8 cellular contexts compared by ENCODE assay signal in genomic region chr14:21454843-21455550, GRCh38. TPM values are rescaled to one million over a fixed set of nuclear protein-coding genes. Genes with fewer than 3 reads are reported as not detected.
DNase-seq lines count a peak whose midpoint lies in the region; ATAC-seq and TF ChIP-seq lines count a peak whose summit lies in the region.

No MANE protein-coding gene starts in this region.

- H3K27me3 Mint-ChIP-seq in glutamatergic neuron (ENCODE audit: unreplicated experiment): no peaks in the 10 kb centered on the region

- H3K27ac Mint-ChIP-seq in glutamatergic neuron (ENCODE audit: unreplicated experiment): peak overlapping the region; percentile 91

- TF ChIP-seq CTCF in cardiac muscle cell (IDR thresholded peaks at IDR 0.05; ENCODE audit: low read depth, low read length) (no peak), VCaP (conservative IDR thresholded peaks at IDR 0.05) (no peak), glutamatergic neuron (IDR thresholded peaks at IDR 0.05; ENCODE audit: partially characterized antibody, unreplicated experiment) (no peak)

- peak overlapping the region; percentile 95 for H3K4me3 Mint-ChIP-seq in glutamatergic neuron (ENCODE audit: unreplicated experiment)

- H3K4me1 ChIP-seq in cardiac muscle cell (ENCODE audit: low read depth): peaks cover 7% of the 10 kb centered on the region

- no peaks in the 10 kb centered on the region for H3K27me3 ChIP-seq in cardiac muscle cell

- intact Hi-C loops in left cardiac atrium (cut with DNase I): no loop called here

- ATAC-seq in left cardiac atrium: no peak
- no peak for ATAC-seq in GM21526 (IDR thresholded peaks at IDR 0.05; ENCODE audit: low FRiP score, unreplicated experiment)
- ATAC-seq in GM21717 (IDR thresholded peaks at IDR 0.05; ENCODE audit: unreplicated experiment): no peak

- no peaks in the 10 kb centered on the region for H3K9me3 Mint-ChIP-seq in glutamatergic neuron (ENCODE audit: unreplicated experiment)

- no peaks in the 10 kb centered on the region for H3K9me3 ChIP-seq in cardiac muscle cell (ENCODE audit: low read depth)

- H3K27ac ChIP-seq in cardiac muscle cell: peak overlapping the region; percentile 87
- peak overlapping the region; percentile 94 for H3K27ac ChIP-seq in VCaP

- peak overlapping the region; percentile 83 for H3K4me3 ChIP-seq in cardiac muscle cell
- H3K4me3 ChIP-seq in skeletal muscle cell (ENCODE audit: low read depth, low read length): peak overlapping the region; percentile 92

- H3K36me3 Mint-ChIP-seq in glutamatergic neuron (ENCODE audit: unreplicated experiment): no peaks in the 10 kb centered on the region

- peaks cover 7% of the 10 kb centered on the region for H3K4me1 Mint-ChIP-seq in glutamatergic neuron (ENCODE audit: low read depth, unreplicated experiment)

- DNase-seq in cardiac muscle cell (ENCODE audit: low read depth in 1 of 2, low spot score in 1 of 2) (no peak), left cardiac atrium (no peak), glutamatergic neuron (no peak), skeletal muscle cell (ENCODE audit: low read depth) (no peak), amniotic stem cell (lab: John Stamatoyannopoulos, UW) (no peak)

- peaks cover 3% of the 10 kb centered on the region for H3K36me3 ChIP-seq in cardiac muscle cell

RNA-seq across cellular contexts. Expression of gene CHD8, which starts 0.9 kb away (rescaled TPM):
- total RNA-seq in cardiac muscle cell: 59.2 and 71.4 TPM in 2 replicates
- 25.2 and 36.7 TPM in 2 replicates for polyA plus RNA-seq in cardiac muscle cell
- 10 to 100 TPM; 36.5 to 38.8 TPM for total RNA-seq in left cardiac atrium
- 146 TPM for total RNA-seq in glutamatergic neuron (ENCODE audit: unreplicated experiment)

RNA-seq across cellular contexts. Expression of gene RAB2B, which starts 21.8 kb away (rescaled TPM):
- 28.5 and 29.7 TPM in 2 replicates for total RNA-seq in cardiac muscle cell
- polyA plus RNA-seq in cardiac muscle cell: 17.8 and 28.5 TPM in 2 replicates
- 10 to 100 TPM; 19.1 to 19.7 TPM for total RNA-seq in left cardiac atrium
- 75.2 TPM for total RNA-seq in glutamatergic neuron (ENCODE audit: unreplicated experiment)

RNA-seq across cellular contexts. Expression of gene TOX4, which starts 22.0 kb away (rescaled TPM):
- total RNA-seq in cardiac muscle cell: 34.3 and 37.8 TPM in 2 replicates
- polyA plus RNA-seq in cardiac muscle cell: 42.3 and 45.2 TPM in 2 replicates
- 10 to 100 TPM; 63.8 to 65.1 TPM for total RNA-seq in left cardiac atrium
- total RNA-seq in glutamatergic neuron (ENCODE audit: unreplicated experiment): 63.0 TPM

RNA-seq across cellular contexts. Expression of gene METTL3, which starts 56.1 kb away (rescaled TPM):
- total RNA-seq in cardiac muscle cell (57.9 and 69.2 TPM in 2 replicates), left cardiac atrium (10 to 100 TPM; 25.1 to 26.8 TPM), glutamatergic neuron (ENCODE audit: unreplicated experiment) (90.0 TPM)
- polyA plus RNA-seq in cardiac muscle cell: 59.7 and 63.9 TPM in 2 replicates
